In genomic region chr7:39664585-39664984, GRCh38 we compare ENCODE assay signal across 23 cellular contexts.
"Had no signal": no experiment of that assay in that cellular context is flagged by ENCODE, and none has a peak within 500 bp of the region (broad histone marks: within the 10 kb centered on the region; RNA-seq: fewer than 3 reads in every experiment).

No MANE protein-coding gene starts in this region.

- FAIRE-seq: colon had no signal

- DNase-seq: activated CD4-positive, alpha-beta T cell treated with anti-CD3 and anti-CD28 coated beads for 48 hours; activated CD4-positive, alpha-beta T cell treated with anti-CD3 and anti-CD28 coated beads, Interleukin-2, amount 50 U/mL, for 4 hours; activated CD4-positive, CD25-positive, alpha-beta regulatory T cell treated with anti-CD3 and anti-CD28 coated beads, Interleukin-2, amount 50 U/mL, for 72 hours; activated CD8-positive, alpha-beta memory T cell treated with anti-CD3 and anti-CD28 coated beads for 24 hours; activated gamma-delta T cell; activated naive CD4-positive, alpha-beta T cell treated with anti-CD3 and anti-CD28 coated beads, Interleukin-2, amount 50 U/mL, for 16 hours; activated naive CD8-positive, alpha-beta T cell treated with anti-CD3 and anti-CD28 coated beads, Interleukin-2, amount 10 ng/mL, durations not matched to agents 7 days and 5 days; activated T-cell treated with anti-CD3 and anti-CD28 coated beads, Interleukin-2, amount 50 U/mL, for 4 hours; adrenal gland; anterior cingulate cortex; cerebellar nuclear complex; NCI-H1092; NCI-H1417; NCI-H2029; NCI-H2107; NCI-H226; NCI-H510A; NCI-H526 treated with DMSO at 0.1 percent for 48 hours; SJCRH30; SK-N-SH; T-helper 1 cell had no signal

- H3K27me3 Mint-ChIP-seq: activated naive CD8-positive, alpha-beta T cell treated with anti-CD3 and anti-CD28 coated beads, Interleukin-2, amount 10 ng/mL, durations not matched to agents 7 days and 5 days had no signal

- H3K27ac Mint-ChIP-seq: activated naive CD8-positive, alpha-beta T cell treated with anti-CD3 and anti-CD28 coated beads, Interleukin-2, amount 10 ng/mL, durations not matched to agents 7 days and 5 days; WTC11 had no signal

- H3K4me3 Mint-ChIP-seq: activated naive CD8-positive, alpha-beta T cell treated with anti-CD3 and anti-CD28 coated beads, Interleukin-2, amount 10 ng/mL, durations not matched to agents 7 days and 5 days; activated T-cell treated with anti-CD3 and anti-CD28 coated beads, Interleukin-2, amount 50 U/mL, for 4 hours; WTC11 had no signal
